7 cellular contexts compared by ENCODE assay signal in the genomic region with DNA sequence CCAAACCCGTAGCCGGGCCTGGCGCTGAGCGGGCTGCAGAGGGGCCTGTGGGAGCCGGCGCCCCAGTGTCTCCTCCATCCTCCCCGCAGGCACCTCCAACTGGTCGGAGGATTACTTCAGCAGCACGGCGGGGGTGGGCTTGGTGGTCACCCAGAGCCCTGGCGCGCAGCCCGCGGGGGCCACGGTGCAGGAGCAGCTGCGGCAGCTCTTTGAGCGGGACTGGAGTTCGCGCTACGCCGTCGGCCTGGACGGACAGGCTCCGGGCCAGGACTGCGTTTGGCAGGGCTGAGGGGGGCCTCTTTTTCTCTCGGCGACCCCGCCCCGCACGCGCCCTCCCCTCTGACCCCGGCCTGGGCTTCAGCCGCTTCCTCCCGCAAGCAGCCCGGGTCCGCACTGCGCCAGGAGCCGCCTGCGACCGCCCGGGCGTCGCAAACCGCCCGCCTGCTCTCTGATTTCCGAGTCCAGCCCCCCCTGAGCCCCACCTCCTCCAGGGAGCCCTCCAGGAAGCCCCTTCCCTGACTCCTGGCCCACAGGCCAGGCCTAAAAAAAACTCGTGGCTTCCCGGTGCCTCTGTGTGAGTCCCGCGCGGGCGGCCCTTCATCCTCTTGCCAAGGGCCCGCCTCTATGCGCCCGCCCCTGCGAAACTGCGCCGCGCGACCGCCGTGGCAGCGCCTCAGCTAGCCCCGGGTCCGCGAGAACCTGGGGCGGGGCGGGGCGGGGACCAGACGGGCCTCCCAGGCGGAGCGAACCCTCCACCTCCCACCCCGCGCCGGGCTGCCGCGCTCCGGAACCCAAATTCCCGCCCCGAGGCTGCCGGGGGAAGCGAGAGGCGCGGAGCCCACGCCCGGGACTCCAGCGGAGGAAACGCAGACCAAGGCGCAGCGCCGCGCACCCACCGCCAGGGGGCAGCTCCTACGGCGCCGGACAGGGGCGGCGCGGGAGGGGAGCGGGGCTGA. TPM values are rescaled to one million over a fixed set of nuclear protein-coding genes. Genes with fewer than 3 reads are reported as not detected.
A peak's percentile ranks its signal among the peaks of the same experiment; 100 is the strongest.
DNase-seq lines count a peak whose midpoint lies in the region; ATAC-seq and TF ChIP-seq lines count a peak whose summit lies in the region.

No MANE protein-coding gene starts in this region.

- H3K36me3 ChIP-seq in RWPE2 (ENCODE audit: low read depth) (no peaks in the 10 kb centered on the region), neuron (ENCODE audit: insufficient read depth, low read length) (no peaks in the 10 kb centered on the region), stomach smooth muscle (ENCODE audit: control insufficient read depth in 2 of 2, insufficient read depth in 2 of 2, low read length in 2 of 2) (peaks cover 0 to 4% of the 10 kb centered on the region in 2 donors)

- H2AFZ ChIP-seq in neuron (ENCODE audit: low read depth, low read length), result no peak overlapping the region

- H3K4me3 ChIP-seq in RWPE2 (ENCODE audit: severe bottlenecking) (peak overlapping the region; percentile 37), neuron (ENCODE audit: low read length) (peak overlapping the region; percentile 13), stomach smooth muscle (ENCODE audit: low read length in 2 of 2) (peak overlapping the region; percentile 44 to 70)

- ATAC-seq in RWPE2 (ENCODE audit: low read depth), result peak; percentile 61
- ATAC-seq in foreskin keratinocyte, result peak; percentile 71

- TF ChIP-seq CTCF in GM13976 (IDR thresholded peaks at IDR 0.05; ENCODE audit: borderline replicate concordance, control extremely low read depth, extremely low read depth, insufficient read depth, missing control alignments), result peak; percentile 93
- peak; percentile 80 for TF ChIP-seq CTCF in RWPE2 (IDR thresholded peaks at IDR 0.05; ENCODE audit: poor library complexity, severe bottlenecking)
- TF ChIP-seq CTCF in foreskin keratinocyte (conservative IDR thresholded peaks at IDR 0.05), result peak; percentile 79

- no peaks in the 10 kb centered on the region for H3K4me1 ChIP-seq in RWPE2 (ENCODE audit: insufficient read depth, poor library complexity, severe bottlenecking)
- no peaks in the 10 kb centered on the region for H3K4me1 ChIP-seq in foreskin keratinocyte
- no peaks in the 10 kb centered on the region for H3K4me1 ChIP-seq in neuron (ENCODE audit: insufficient read depth, low read length)
- peaks cover 14% of the 10 kb centered on the region for H3K4me1 ChIP-seq in stomach smooth muscle (ENCODE audit: control insufficient read depth, insufficient read depth, low read length)

- H3K27me3 ChIP-seq in RWPE2 (ENCODE audit: insufficient read depth, poor library complexity, severe bottlenecking) (no peaks in the 10 kb centered on the region), foreskin keratinocyte (peaks cover 41% of the 10 kb centered on the region), neuron (ENCODE audit: insufficient read depth, low read length) (peaks cover 56% of the 10 kb centered on the region), stomach smooth muscle (ENCODE audit: control insufficient read depth in 1 of 2, insufficient read depth in 2 of 2, low read length in 2 of 2) (no peaks in the 10 kb centered on the region)

- peak; percentile 58; the same call in 1 of the 2 replicates for TF ChIP-seq RAD21 in Ishikawa (IDR thresholded peaks at IDR 0.05; ENCODE audit: low read depth)

- H3K9me3 ChIP-seq in RWPE2 (ENCODE audit: severe bottlenecking) (no peaks in the 10 kb centered on the region), neuron (ENCODE audit: low read length) (no peaks in the 10 kb centered on the region), stomach smooth muscle (ENCODE audit: control insufficient read depth in 2 of 2, low read length in 2 of 2) (no peaks in the 10 kb centered on the region)

- DNase-seq in GM13976 (ENCODE audit: low spot score) (peak; percentile 93), RWPE2 (ENCODE audit: low spot score) (peak; percentile 85), foreskin keratinocyte (peak in 1 of 2 donors; percentile 46)
- peak; percentile 73 for DNase-seq in activated effector memory CD4-positive, alpha-beta T cell treated with Interleukin-2 at 50 U/mL for 16 hours

- peak; percentile 35; the same call in 1 of the 2 replicates for TF ChIP-seq EP300 in Ishikawa (IDR thresholded peaks at IDR 0.05; ENCODE audit: borderline replicate concordance)

- in situ Hi-C loops in GM13976 (cut with MboI; ENCODE audit: low sequenced_read_pairs, unreplicated experiment), result no loop called here

- H3K27ac ChIP-seq in RWPE2 (ENCODE audit: poor library complexity, severe bottlenecking) (no peak overlapping the region), foreskin keratinocyte (no peak overlapping the region), stomach smooth muscle (ENCODE audit: low read length) (peak overlapping the region; percentile 24)

- H3K9ac ChIP-seq in stomach smooth muscle (ENCODE audit: low read length in 2 of 2), result peak overlapping the region; percentile 2 to 34

TF ChIP-seq in Ishikawa, 13 proteins besides CTCF, POLR2A, EP300 and RAD21:
- TF ChIP-seq TAF1 (IDR thresholded peaks at IDR 0.05; ENCODE audit: low read depth) (no peak), ZBTB7A (IDR thresholded peaks at IDR 0.05; ENCODE audit: low read depth) (peak; percentile 68), TCF12 (IDR thresholded peaks at IDR 0.05; ENCODE audit: low read depth) (peak; percentile 48; the same call in 1 of the 2 replicates), EGR1 (IDR thresholded peaks at IDR 0.05) (0 out of 2 replicates have a peak, but pooled peaks have one; percentile 22), FOXM1 (IDR thresholded peaks at IDR 0.05; ENCODE audit: borderline replicate concordance, low read depth) (no peak), TEAD4 (IDR thresholded peaks at IDR 0.05) (peak; percentile 18; the same call in 1 of the 2 replicates), CEBPB (IDR thresholded peaks at IDR 0.05) (no peak), NFIC (IDR thresholded peaks at IDR 0.05) (no peak), YY1 (IDR thresholded peaks at IDR 0.05; ENCODE audit: low read depth) (peak; percentile 38; the same call in 1 of the 2 replicates)
- TF ChIP-seq, protein P1, sequence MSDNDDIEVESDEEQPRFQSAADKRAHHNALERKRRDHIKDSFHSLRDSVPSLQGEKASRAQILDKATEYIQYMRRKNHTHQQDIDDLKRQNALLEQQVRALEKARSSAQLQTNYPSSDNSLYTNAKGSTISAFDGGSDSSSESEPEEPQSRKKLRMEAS (IDR thresholded peaks at IDR 0.05), result peak; percentile 57
- TF ChIP-seq, protein P2, sequence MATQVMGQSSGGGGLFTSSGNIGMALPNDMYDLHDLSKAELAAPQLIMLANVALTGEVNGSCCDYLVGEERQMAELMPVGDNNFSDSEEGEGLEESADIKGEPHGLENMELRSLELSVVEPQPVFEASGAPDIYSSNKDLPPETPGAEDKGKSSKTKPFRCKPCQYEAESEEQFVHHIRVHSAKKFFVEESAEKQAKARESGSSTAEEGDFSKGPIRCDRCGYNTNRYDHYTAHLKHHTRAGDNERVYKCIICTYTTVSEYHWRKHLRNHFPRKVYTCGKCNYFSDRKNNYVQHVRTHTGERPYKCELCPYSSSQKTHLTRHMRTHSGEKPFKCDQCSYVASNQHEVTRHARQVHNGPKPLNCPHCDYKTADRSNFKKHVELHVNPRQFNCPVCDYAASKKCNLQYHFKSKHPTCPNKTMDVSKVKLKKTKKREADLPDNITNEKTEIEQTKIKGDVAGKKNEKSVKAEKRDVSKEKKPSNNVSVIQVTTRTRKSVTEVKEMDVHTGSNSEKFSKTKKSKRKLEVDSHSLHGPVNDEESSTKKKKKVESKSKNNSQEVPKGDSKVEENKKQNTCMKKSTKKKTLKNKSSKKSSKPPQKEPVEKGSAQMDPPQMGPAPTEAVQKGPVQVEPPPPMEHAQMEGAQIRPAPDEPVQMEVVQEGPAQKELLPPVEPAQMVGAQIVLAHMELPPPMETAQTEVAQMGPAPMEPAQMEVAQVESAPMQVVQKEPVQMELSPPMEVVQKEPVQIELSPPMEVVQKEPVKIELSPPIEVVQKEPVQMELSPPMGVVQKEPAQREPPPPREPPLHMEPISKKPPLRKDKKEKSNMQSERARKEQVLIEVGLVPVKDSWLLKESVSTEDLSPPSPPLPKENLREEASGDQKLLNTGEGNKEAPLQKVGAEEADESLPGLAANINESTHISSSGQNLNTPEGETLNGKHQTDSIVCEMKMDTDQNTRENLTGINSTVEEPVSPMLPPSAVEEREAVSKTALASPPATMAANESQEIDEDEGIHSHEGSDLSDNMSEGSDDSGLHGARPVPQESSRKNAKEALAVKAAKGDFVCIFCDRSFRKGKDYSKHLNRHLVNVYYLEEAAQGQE (IDR thresholded peaks at IDR 0.05; ENCODE audit: low read depth), result no peak
- TF ChIP-seq, protein P3, sequence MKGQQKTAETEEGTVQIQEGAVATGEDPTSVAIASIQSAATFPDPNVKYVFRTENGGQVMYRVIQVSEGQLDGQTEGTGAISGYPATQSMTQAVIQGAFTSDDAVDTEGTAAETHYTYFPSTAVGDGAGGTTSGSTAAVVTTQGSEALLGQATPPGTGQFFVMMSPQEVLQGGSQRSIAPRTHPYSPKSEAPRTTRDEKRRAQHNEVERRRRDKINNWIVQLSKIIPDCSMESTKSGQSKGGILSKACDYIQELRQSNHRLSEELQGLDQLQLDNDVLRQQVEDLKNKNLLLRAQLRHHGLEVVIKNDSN (IDR thresholded peaks at IDR 0.05), result peak; percentile 47; the same call in 1 of the 2 replicates

RNA-seq across cellular contexts. Expression of gene PLD4, which starts 8.3 kb away (rescaled TPM):
- not detected in 2 replicates for total RNA-seq in foreskin keratinocyte
- 0.02 and 0.03 TPM in 2 replicates for polyA plus RNA-seq in foreskin keratinocyte

RNA-seq across cellular contexts. Expression of gene AHNAK2, which starts 45.2 kb away (rescaled TPM):
- total RNA-seq in foreskin keratinocyte, result 183 and 225 TPM in 2 replicates
- 73.0 and 79.4 TPM in 2 replicates for polyA plus RNA-seq in foreskin keratinocyte

RNA-seq across cellular contexts. Expression of gene CLBA1, which starts 52.6 kb away (rescaled TPM):
- 7.4 and 8.3 TPM in 2 replicates for total RNA-seq in foreskin keratinocyte
- polyA plus RNA-seq in foreskin keratinocyte, result 6.1 and 6.8 TPM in 2 replicates
